In the genomic region with DNA sequence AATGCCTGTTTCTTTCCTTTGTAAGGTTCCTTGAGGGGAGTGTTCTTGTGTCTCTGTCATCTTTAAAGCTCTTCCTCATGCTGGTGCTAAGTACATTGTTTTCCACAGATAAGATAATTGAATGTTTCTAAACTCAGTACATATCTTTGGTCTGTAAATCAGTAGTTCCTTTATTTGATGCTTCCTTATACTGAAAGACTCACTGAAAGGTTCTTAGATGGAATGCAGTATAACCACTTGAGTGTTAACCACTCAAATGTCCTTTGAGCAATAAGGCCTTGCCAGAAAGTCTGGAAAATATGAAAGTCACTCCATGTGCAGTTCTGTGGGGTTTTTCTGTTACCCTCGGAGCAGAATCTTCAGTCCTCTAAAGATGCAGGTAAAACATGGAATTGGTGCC, we compare ENCODE assay signal across 27 cellular contexts. TPM values are rescaled to one million over a fixed set of nuclear protein-coding genes. Genes with fewer than 3 reads are reported as not detected.
A peak's percentile ranks its signal among the peaks of the same experiment; 100 is the strongest.
DNase-seq lines count a peak whose midpoint lies in the region; ATAC-seq, FAIRE-seq and TF ChIP-seq lines count a peak whose summit lies in the region.
"Had no signal": no experiment of that assay in that cellular context is flagged by ENCODE, and none has a peak within 500 bp of the region (broad histone marks: within the 10 kb centered on the region; RNA-seq: fewer than 3 reads in every experiment).

No MANE protein-coding gene starts in this region.

- H3K4me1 ChIP-seq in heart right ventricle (peaks cover 0 to 57% (median 19%) of the 10 kb centered on the region in 9 donors), lung (ENCODE audit: control insufficient read depth in 2 of 2, insufficient read depth in 2 of 2, low read length in 2 of 2) (peaks cover 0 to 10% of the 10 kb centered on the region in 2 donors), upper lobe of left lung (peaks cover 0 to 7% (median 0%) of the 10 kb centered on the region in 4 donors)
- H3K4me1 ChIP-seq: BLaER1 had no signal

- TF ChIP-seq POLR2A in upper lobe of left lung (IDR thresholded peaks at IDR 0.05) = no peak

- H3K9me3 ChIP-seq in heart right ventricle (no peaks in the 10 kb centered on the region), lung (ENCODE audit: control insufficient read depth in 2 of 2, insufficient read depth in 1 of 2, low read length in 1 of 2) (no peaks in the 10 kb centered on the region), upper lobe of left lung (no peaks in the 10 kb centered on the region)
- H3K9me3 ChIP-seq: BLaER1, suprapubic skin had no signal

- intact Hi-C loops in heart right ventricle (cut with DNase I) (no loop called here), left ventricle myocardium superior (cut with micrococcal nuclease) (no loop called here)

- H3K27ac ChIP-seq in heart right ventricle = peak overlapping the region in 6 of 10 donors; percentile 4 to 79 (median 73)
- peak overlapping the region in 1 of 2 donors; percentile 90 for H3K27ac ChIP-seq in lung (ENCODE audit: low read depth in 1 of 2, low read length in 1 of 2)
- peak overlapping the region; percentile 52 to 76 (median 58) for H3K27ac ChIP-seq in upper lobe of left lung
- H3K27ac ChIP-seq: BLaER1, foreskin keratinocyte, KMS-11, neural progenitor cell had no signal

- ATAC-seq in heart right ventricle (no peak), left ventricle myocardium superior (no peak), lung (ENCODE audit: insufficient read depth, low FRiP score) (peak; percentile 24), upper lobe of left lung (ENCODE audit: low FRiP score in 2 of 2) (peak; percentile 26 to 70), GM18909 (IDR thresholded peaks at IDR 0.05; ENCODE audit: poor library complexity, unreplicated experiment) (no peak), GM19397 (IDR thresholded peaks at IDR 0.05; ENCODE audit: unreplicated experiment) (no peak)
- ATAC-seq: activated CD8-positive, alpha-beta memory T cell treated with anti-CD3 and anti-CD28 coated beads, Interleukin-2, amount 10 ng/mL, durations not matched to agents 7 days and 5 days; foreskin keratinocyte had no signal

- TF ChIP-seq CTCF in heart right ventricle (IDR thresholded peaks at IDR 0.05) = no peak
- TF ChIP-seq CTCF in bronchial epithelial cell (IDR thresholded peaks at IDR 0.05; ENCODE audit: insufficient read depth, low read length, severe bottlenecking) = no peak
- TF ChIP-seq CTCF in lung (IDR thresholded peaks at IDR 0.05; ENCODE audit: control extremely low read depth, extremely low read depth) = no peak
- TF ChIP-seq CTCF in upper lobe of left lung (IDR thresholded peaks at IDR 0.05) = no peak

- H3K27me3 ChIP-seq in heart right ventricle = no peaks in the 10 kb centered on the region
- H3K27me3 ChIP-seq in bronchial epithelial cell (ENCODE audit: control insufficient read depth, insufficient read depth, low read length) = no peaks in the 10 kb centered on the region
- H3K27me3 ChIP-seq in lung (ENCODE audit: control insufficient read depth, insufficient read depth) = no peaks in the 10 kb centered on the region
- H3K27me3 ChIP-seq in upper lobe of left lung = no peaks in the 10 kb centered on the region
- H3K27me3 ChIP-seq: BLaER1, foreskin keratinocyte, neural progenitor cell, suprapubic skin had no signal

- WGBS in heart right ventricle, 2 donors = 53 to 68% methylated on average over 1 of the region's 1 CpG
- WGBS in lung, 2 donors = 69 to 93% methylated on average over 1 of the region's 1 CpG
- WGBS in upper lobe of left lung, 2 donors = 58 to 79% methylated on average over 1 of the region's 1 CpG

- H3K4me3 ChIP-seq in heart right ventricle = no peak overlapping the region
- no peak overlapping the region for H3K4me3 ChIP-seq in bronchial epithelial cell (ENCODE audit: low read depth, low read length)
- H3K4me3 ChIP-seq in lung = no peak overlapping the region
- H3K4me3 ChIP-seq in upper lobe of left lung = no peak overlapping the region
- H3K4me3 ChIP-seq: BLaER1, neural progenitor cell, suprapubic skin had no signal

- FAIRE-seq in bronchial epithelial cell (lab: Jason Lieb, UNC) = no peak
- FAIRE-seq: GM12892, H54 had no signal

- peak in 1 of 4 donors; percentile 20 for TF ChIP-seq EP300 in upper lobe of left lung (IDR thresholded peaks at IDR 0.05)

- no peak for DNase-seq in heart right ventricle
- DNase-seq in left ventricle myocardium superior = no peak
- peak; percentile 28 for DNase-seq in bronchial epithelial cell (ENCODE audit: low read depth)
- no peak for DNase-seq in lung (ENCODE audit: low spot score)
- DNase-seq in upper lobe of left lung = no peak
- no peak for DNase-seq in stimulated activated naive CD4-positive, alpha-beta T cell treated with Interleukin-2 at 50 U/mL for 16 hours (lab: John Stamatoyannopoulos, UW)
- DNase-seq: ACHN; activated CD4-positive, alpha-beta T cell treated with anti-CD3 and anti-CD28 coated beads, Interleukin-2, amount 10 ng/mL, durations not matched to agents 7 days and 5 days; activated CD8-positive, alpha-beta memory T cell treated with anti-CD3 and anti-CD28 coated beads, Interleukin-2, amount 10 ng/mL, durations not matched to agents 7 days and 5 days; activated naive CD4-positive, alpha-beta T cell treated with anti-CD3 and anti-CD28 coated beads, Interleukin-2, amount 10 ng/mL, durations not matched to agents 7 days and 5 days; amygdala; EL; erythroblast; MV-4-11; NCI-H2227 treated with DMSO at 0.1 percent for 48 hours; NCI-H774; stimulated activated CD4-positive, alpha-beta T cell treated with anti-CD3 and anti-CD28 coated beads, Interleukin-2, amount 100 ng/mL, for 24 hours had no signal

- H3K36me3 ChIP-seq in heart right ventricle = no peaks in the 10 kb centered on the region
- H3K36me3 ChIP-seq in bronchial epithelial cell (ENCODE audit: control insufficient read depth, insufficient read depth, low read length) = no peaks in the 10 kb centered on the region
- no peaks in the 10 kb centered on the region for H3K36me3 ChIP-seq in lung (ENCODE audit: control insufficient read depth in 2 of 2, insufficient read depth in 2 of 2, low read length in 2 of 2)
- no peaks in the 10 kb centered on the region for H3K36me3 ChIP-seq in upper lobe of left lung
- H3K36me3 ChIP-seq: BLaER1, neural progenitor cell, suprapubic skin had no signal

RNA-seq across cellular contexts. Expression of gene RNU6-8, which starts 23.0 kb away (rescaled TPM):
- total RNA-seq in heart right ventricle (not detected), left ventricle myocardium superior (not detected), bronchial epithelial cell (not detected in 2 replicates), lung (not detected), upper lobe of left lung (not detected)
- polyA plus RNA-seq in heart right ventricle (not detected), lung (not detected)
- total RNA-seq: activated CD4-positive, alpha-beta T cell treated with anti-CD3 and anti-CD28 coated beads, Interleukin-2, amount 10 ng/mL, durations not matched to agents 7 days and 5 days; activated CD8-positive, alpha-beta memory T cell treated with anti-CD3 and anti-CD28 coated beads, Interleukin-2, amount 10 ng/mL, durations not matched to agents 7 days and 5 days; foreskin keratinocyte; lower leg skin; suprapubic skin had no signal
- polyA plus RNA-seq: foreskin keratinocyte had no signal

RNA-seq across cellular contexts. Expression of gene RNU6-7, which starts 24.2 kb away (rescaled TPM):
- total RNA-seq in heart right ventricle (not detected), left ventricle myocardium superior (not detected), bronchial epithelial cell (not detected in 2 replicates), lung (not detected), upper lobe of left lung (not detected)
- polyA plus RNA-seq in heart right ventricle (not detected), lung (not detected)
- total RNA-seq: activated CD4-positive, alpha-beta T cell treated with anti-CD3 and anti-CD28 coated beads, Interleukin-2, amount 10 ng/mL, durations not matched to agents 7 days and 5 days; activated CD8-positive, alpha-beta memory T cell treated with anti-CD3 and anti-CD28 coated beads, Interleukin-2, amount 10 ng/mL, durations not matched to agents 7 days and 5 days; foreskin keratinocyte; lower leg skin; suprapubic skin had no signal
- polyA plus RNA-seq: foreskin keratinocyte had no signal

Comparison
In these comparisons a context has a peak if more than half of its experiments do, and no peak if none do; other contexts are left out.
1. ATAC-seq: peak in lung (single experiment) and upper lobe of left lung (2 of 2); none in heart right ventricle (0 of 8), left ventricle myocardium superior (single experiment), GM18909 (single experiment) and GM19397 (single experiment).